ENCODE assay signal across 30 cellular contexts in genomic region chr20:7516631-7517051, GRCh38.
DNase-seq lines count a peak whose midpoint lies in the region; ATAC-seq and TF ChIP-seq lines count a peak whose summit lies in the region.
"Had no signal": no experiment of that assay in that cellular context is flagged by ENCODE, and none has a peak within 500 bp of the region (broad histone marks: within the 10 kb centered on the region; RNA-seq: fewer than 3 reads in every experiment).

No MANE protein-coding gene starts in this region.

- H3K27me3 ChIP-seq in CD4-positive, alpha-beta T cell (ENCODE audit: control insufficient read depth, insufficient read depth, low read length) = no peaks in the 10 kb centered on the region
- H3K27me3 ChIP-seq: pancreas, right atrium auricular region had no signal

- DNase-seq in NCI-H1105 treated with DMSO at 0.1 percent for 48 hours (lab: John Stamatoyannopoulos, UW) (peak; percentile 19), NCI-H1105 (lab: John Stamatoyannopoulos, UW) (no peak), NCI-H1694 treated with DMSO at 0.1 percent for 48 hours (lab: John Stamatoyannopoulos, UW) (peak; percentile 91), fibroblast of the conjunctiva (ENCODE audit: low read depth) (peak; percentile 59), sciatic nerve (ENCODE audit: low spot score) (no peak), SIG-M5 (lab: John Stamatoyannopoulos, UW) (no peak), T-helper 1 cell (no peak)
- DNase-seq in CD4-positive, alpha-beta T cell = no peak
- DNase-seq: activated CD4-positive, alpha-beta memory T cell treated with anti-CD3 and anti-CD28 coated beads, Interleukin-2, amount 10 ng/mL, durations not matched to agents 7 days and 5 days; activated CD4-positive, CD25-positive, alpha-beta regulatory T cell; caudate nucleus; dermis blood vessel endothelial cell; DMS53; GF-D8; GOT3; hippocampal formation; immature natural killer cell; KG1; left ventricle myocardium inferior; MM.1S; NCI-H187 treated with DMSO at 0.1 percent for 48 hours; NCI-H2227 treated with DMSO at 0.1 percent for 48 hours; NCI-H748 treated with DMSO at 0.1 percent for 48 hours; OCI-M1; pancreas; stimulated activated naive CD8-positive, alpha-beta T cell treated with anti-CD3 and anti-CD28 coated beads, Interleukin-15, Interleukin-2, amounts not matched to agents 100 U/mL and 50 U/mL, for 24 hours had no signal

- no peak for TF ChIP-seq CTCF in CD4-positive, alpha-beta T cell (IDR thresholded peaks at IDR 0.05)

- H3K27me3 Mint-ChIP-seq in CD4-positive, alpha-beta T cell = no peaks in the 10 kb centered on the region
- H3K27me3 Mint-ChIP-seq: activated CD4-positive, alpha-beta memory T cell treated with anti-CD3 and anti-CD28 coated beads, Interleukin-2, amount 10 ng/mL, durations not matched to agents 7 days and 5 days; activated naive CD8-positive, alpha-beta T cell had no signal

- H3K27ac ChIP-seq in CD4-positive, alpha-beta T cell (ENCODE audit: low read depth, low read length) = no peak overlapping the region
- H3K27ac ChIP-seq: 22Rv1, left ventricle myocardium inferior, pancreas, right atrium auricular region had no signal

- H3K36me3 Mint-ChIP-seq in CD4-positive, alpha-beta T cell (ENCODE audit: low read depth) = no peaks in the 10 kb centered on the region
- H3K36me3 Mint-ChIP-seq: activated naive CD8-positive, alpha-beta T cell; immature natural killer cell had no signal

- H3K9me3 ChIP-seq in CD4-positive, alpha-beta T cell (ENCODE audit: control insufficient read depth, low read length) = no peaks in the 10 kb centered on the region
- H3K9me3 ChIP-seq: left ventricle myocardium inferior, pancreas, right atrium auricular region had no signal

- no peak overlapping the region for H3K4me3 Mint-ChIP-seq in CD4-positive, alpha-beta T cell
- H3K4me3 Mint-ChIP-seq: activated CD4-positive, alpha-beta memory T cell treated with anti-CD3 and anti-CD28 coated beads, Interleukin-2, amount 10 ng/mL, durations not matched to agents 7 days and 5 days; activated naive CD8-positive, alpha-beta T cell; immature natural killer cell had no signal

- no peaks in the 10 kb centered on the region for H3K4me1 Mint-ChIP-seq in CD4-positive, alpha-beta T cell (ENCODE audit: low read depth)
- H3K4me1 Mint-ChIP-seq: activated CD4-positive, alpha-beta memory T cell treated with anti-CD3 and anti-CD28 coated beads, Interleukin-2, amount 10 ng/mL, durations not matched to agents 7 days and 5 days; immature natural killer cell had no signal

- ATAC-seq in sciatic nerve = peak; percentile 69
- no peak for ATAC-seq in CD4-positive, alpha-beta T cell (ENCODE audit: poor library complexity)
- ATAC-seq: pancreas; stimulated activated naive CD8-positive, alpha-beta T cell treated with anti-CD3 and anti-CD28 coated beads, Interleukin-15, Interleukin-2, amounts not matched to agents 100 U/mL and 50 U/mL, for 24 hours had no signal

- CTCF ChIA-PET in CD4-positive, alpha-beta T cell (lab: Charles Lee) = no interaction called here

- peaks cover 6% of the 10 kb centered on the region for H3K9me3 Mint-ChIP-seq in CD4-positive, alpha-beta T cell

- H3K27ac Mint-ChIP-seq in CD4-positive, alpha-beta T cell = no peak overlapping the region
- H3K27ac Mint-ChIP-seq: activated CD4-positive, alpha-beta memory T cell treated with anti-CD3 and anti-CD28 coated beads, Interleukin-2, amount 10 ng/mL, durations not matched to agents 7 days and 5 days; activated naive CD8-positive, alpha-beta T cell; activated T-helper 2 cell treated with anti-CD3 and anti-CD28 coated beads, Interferon-gamma antibody, Interleukin-2, Interleukin-4, amounts not matched to agents 10 μg/mL and 5 μg/mL and 100 μg/mL, durations not matched to agents 14 hours and 24 hours and 36 hours; immature natural killer cell had no signal

- intact Hi-C loops in sciatic nerve (cut with DNase I) = no loop called here
- intact Hi-C loops in CD4-positive, alpha-beta T cell (cut with DNase I, micrococcal nuclease) = no loop called here

- POLR2A ChIA-PET in CD4-positive, alpha-beta T cell (lab: Charles Lee) = no interaction called here

Comparison
In these comparisons a context has a peak if more than half of its experiments do, and no peak if none do; other contexts are left out.
1. DNase-seq: peak in NCI-H1105 treated with DMSO at 0.1 percent for 48 hours (single experiment), NCI-H1694 treated with DMSO at 0.1 percent for 48 hours (single experiment) and fibroblast of the conjunctiva (single experiment); none in NCI-H1105 (single experiment), sciatic nerve (single experiment), CD4-positive, alpha-beta T cell (0 of 10), SIG-M5 (single experiment) and T-helper 1 cell (0 of 5).